ENCODE assay signal across 17 cellular contexts in genomic region chr7:103059471-103059870, GRCh38. TPM values are rescaled to one million over a fixed set of nuclear protein-coding genes. Genes with fewer than 3 reads are reported as not detected.
A peak's percentile ranks its signal among the peaks of the same experiment; 100 is the strongest.
DNase-seq lines count a peak whose midpoint lies in the region; ATAC-seq and TF ChIP-seq lines count a peak whose summit lies in the region.
"Had no signal": no experiment of that assay in that cellular context is flagged by ENCODE, and none has a peak within 500 bp of the region (broad histone marks: within the 10 kb centered on the region; RNA-seq: fewer than 3 reads in every experiment).

No MANE protein-coding gene starts in this region.

- H3K36me3 ChIP-seq in body of pancreas (replicated peaks in 1 of 2; ENCODE audit: insufficient read depth in 1 of 2, low read depth in 2 of 2) (no peaks in the 10 kb centered on the region), ascending aorta (no peaks in the 10 kb centered on the region)
- H3K36me3 ChIP-seq: SJSA1 had no signal

- H3K27ac ChIP-seq in body of pancreas (peak overlapping the region in 3 of 4 donors; percentile 7 to 34 (median 29)), ascending aorta (no peak overlapping the region)
- H3K27ac ChIP-seq: SJSA1 had no signal

- H3K4me1 Mint-ChIP-seq in activated T-helper 1 cell treated with anti-CD3 and anti-CD28 coated beads, Interleukin-12 subunit alpha, Interleukin-12 subunit beta, Interleukin-2, Interleukin-4 antibody, amounts not matched to agents 30 ng/mL and 10 ng/mL and 1 ng/mL, durations not matched to agents 14 hours and 24 hours and 36 hours (ENCODE audit: low read depth): no peaks in the 10 kb centered on the region
- H3K4me1 Mint-ChIP-seq: CD4-positive, CD25-positive, alpha-beta regulatory T cell had no signal

- WGBS in body of pancreas, 2 donors: 25 to 27% methylated on average over 2 of the region's 2 CpGs

- H3K4me3 ChIP-seq in body of pancreas (no peak overlapping the region), ascending aorta (no peak overlapping the region)
- H3K4me3 ChIP-seq: GM12878, SJSA1 had no signal

- TF ChIP-seq CTCF in body of pancreas (IDR thresholded peaks at IDR 0.05) (no peak), ascending aorta (IDR thresholded peaks at IDR 0.05) (no peak)

- ATAC-seq in body of pancreas: peak; percentile 28
- ATAC-seq in GM18873 (IDR thresholded peaks at IDR 0.05; ENCODE audit: low FRiP score, unreplicated experiment): no peak
- ATAC-seq: GM12878, HCT116 had no signal

- no peak for TF ChIP-seq POLR2A in body of pancreas (IDR thresholded peaks at IDR 0.05)

- H3K9me3 ChIP-seq in body of pancreas: no peaks in the 10 kb centered on the region
- no peaks in the 10 kb centered on the region for H3K9me3 ChIP-seq in ascending aorta
- H3K9me3 ChIP-seq: SJSA1 had no signal

- H3K27me3 ChIP-seq in body of pancreas (no peaks in the 10 kb centered on the region), ascending aorta (no peaks in the 10 kb centered on the region)
- H3K27me3 ChIP-seq: SJSA1 had no signal

- peak; percentile 47 for DNase-seq in CD1c-positive myeloid dendritic cell (ENCODE audit: extremely low spot score)
- DNase-seq in MV-4-11 (lab: John Stamatoyannopoulos, UW): peak; percentile 51
- DNase-seq in body of pancreas: no peak
- peak; percentile 27 for DNase-seq in kidney glomerular epithelial cell (lab: John Stamatoyannopoulos, UW)
- DNase-seq in ascending aorta (ENCODE audit: low spot score in 2 of 2): no peak
- DNase-seq in NCI-H226: no peak
- no peak for DNase-seq in activated T-helper 1 cell treated with anti-CD3 and anti-CD28 coated beads, Interleukin-12 subunit alpha, Interleukin-12 subunit beta, Interleukin-2, Interleukin-4 antibody, amounts not matched to agents 30 ng/mL and 10 ng/mL and 1 ng/mL, durations not matched to agents 14 hours and 24 hours and 36 hours (ENCODE audit: low spot score)
- DNase-seq: CD4-positive, CD25-positive, alpha-beta regulatory T cell; DMS79; NCI-H1048; NCI-H1694; NCI-H446 treated with DMSO at 0.1 percent for 48 hours; NCI-H774 had no signal

- no peak overlapping the region for H3K27ac Mint-ChIP-seq in activated T-helper 1 cell treated with anti-CD3 and anti-CD28 coated beads, Interleukin-12 subunit alpha, Interleukin-12 subunit beta, Interleukin-2, Interleukin-4 antibody, amounts not matched to agents 30 ng/mL and 10 ng/mL and 1 ng/mL, durations not matched to agents 14 hours and 24 hours and 36 hours

- no peak overlapping the region for H3K4me3 Mint-ChIP-seq in activated T-helper 1 cell treated with anti-CD3 and anti-CD28 coated beads, Interleukin-12 subunit alpha, Interleukin-12 subunit beta, Interleukin-2, Interleukin-4 antibody, amounts not matched to agents 30 ng/mL and 10 ng/mL and 1 ng/mL, durations not matched to agents 14 hours and 24 hours and 36 hours
- H3K4me3 Mint-ChIP-seq: CD4-positive, CD25-positive, alpha-beta regulatory T cell had no signal

- intact Hi-C loops in body of pancreas (cut with DNase I): no loop called here
- intact Hi-C loops in ascending aorta (cut with DNase I): no loop called here
- intact Hi-C loops in activated T-helper 1 cell treated with anti-CD3 and anti-CD28 coated beads, Interleukin-12 subunit alpha, Interleukin-12 subunit beta, Interleukin-2, Interleukin-4 antibody, amounts not matched to agents 30 ng/mL and 10 ng/mL and 1 ng/mL, durations not matched to agents 14 hours and 24 hours and 36 hours (cut with micrococcal nuclease): no loop called here

- peaks cover 3% of the 10 kb centered on the region for H3K27me3 Mint-ChIP-seq in activated T-helper 1 cell treated with anti-CD3 and anti-CD28 coated beads, Interleukin-12 subunit alpha, Interleukin-12 subunit beta, Interleukin-2, Interleukin-4 antibody, amounts not matched to agents 30 ng/mL and 10 ng/mL and 1 ng/mL, durations not matched to agents 14 hours and 24 hours and 36 hours (ENCODE audit: insufficient read depth)

- H3K36me3 Mint-ChIP-seq in activated T-helper 1 cell treated with anti-CD3 and anti-CD28 coated beads, Interleukin-12 subunit alpha, Interleukin-12 subunit beta, Interleukin-2, Interleukin-4 antibody, amounts not matched to agents 30 ng/mL and 10 ng/mL and 1 ng/mL, durations not matched to agents 14 hours and 24 hours and 36 hours (ENCODE audit: low read depth): no peaks in the 10 kb centered on the region
- H3K36me3 Mint-ChIP-seq: CD4-positive, CD25-positive, alpha-beta regulatory T cell had no signal

- no peaks in the 10 kb centered on the region for H3K9me3 Mint-ChIP-seq in activated T-helper 1 cell treated with anti-CD3 and anti-CD28 coated beads, Interleukin-12 subunit alpha, Interleukin-12 subunit beta, Interleukin-2, Interleukin-4 antibody, amounts not matched to agents 30 ng/mL and 10 ng/mL and 1 ng/mL, durations not matched to agents 14 hours and 24 hours and 36 hours
- H3K9me3 Mint-ChIP-seq: CD4-positive, CD25-positive, alpha-beta regulatory T cell had no signal

- H3K4me1 ChIP-seq in body of pancreas (peaks cover 4% of the 10 kb centered on the region), ascending aorta (no peaks in the 10 kb centered on the region)
- H3K4me1 ChIP-seq: SJSA1 had no signal

RNA-seq across cellular contexts. Expression of gene FBXL13, which starts 15.1 kb away (rescaled TPM):
- 1 to 10 TPM; 4.2 to 5.6 TPM for total RNA-seq in body of pancreas
- total RNA-seq in ascending aorta: 0.75 TPM
- total RNA-seq in activated T-helper 1 cell treated with anti-CD3 and anti-CD28 coated beads, Interleukin-12 subunit alpha, Interleukin-12 subunit beta, Interleukin-2, Interleukin-4 antibody, amounts not matched to agents 30 ng/mL and 10 ng/mL and 1 ng/mL, durations not matched to agents 14 hours and 24 hours and 36 hours: 0.34 and 0.54 TPM in 2 replicates
- total RNA-seq: CD4-positive, CD25-positive, alpha-beta regulatory T cell had no signal

RNA-seq across cellular contexts. Expression of gene ARMC10, which starts 15.5 kb away (rescaled TPM):
- total RNA-seq in body of pancreas: 10 to 100 TPM; 20.4 to 31.1 TPM
- 66.4 TPM for total RNA-seq in ascending aorta
- 49.6 and 51.8 TPM in 2 replicates for total RNA-seq in activated T-helper 1 cell treated with anti-CD3 and anti-CD28 coated beads, Interleukin-12 subunit alpha, Interleukin-12 subunit beta, Interleukin-2, Interleukin-4 antibody, amounts not matched to agents 30 ng/mL and 10 ng/mL and 1 ng/mL, durations not matched to agents 14 hours and 24 hours and 36 hours

Comparison
In these comparisons a context has a peak if more than half of its experiments do, and no peak if none do; other contexts are left out.
1. DNase-seq: peak in CD1c-positive myeloid dendritic cell (single experiment), MV-4-11 (single experiment) and kidney glomerular epithelial cell (single experiment); none in body of pancreas (0 of 4), ascending aorta (0 of 2), NCI-H226 (single experiment) and activated T-helper 1 cell treated with anti-CD3 and anti-CD28 coated beads, Interleukin-12 subunit alpha, Interleukin-12 subunit beta, Interleukin-2, Interleukin-4 antibody, amounts not matched to agents 30 ng/mL and 10 ng/mL and 1 ng/mL, durations not matched to agents 14 hours and 24 hours and 36 hours (single experiment).
2. H3K27ac ChIP-seq: peak in body of pancreas (3 of 4); none in ascending aorta (0 of 2).